Comparison of ENCODE assay signal across 31 cellular contexts in genomic region chr10:70266056-70266455, GRCh38. TPM values are rescaled to one million over a fixed set of nuclear protein-coding genes. Genes with fewer than 3 reads are reported as not detected.
"Had no signal": no experiment of that assay in that cellular context is flagged by ENCODE, and none has a peak within 500 bp of the region (broad histone marks: within the 10 kb centered on the region; RNA-seq: fewer than 3 reads in every experiment).

No MANE protein-coding gene starts in this region.

- H3K4me3 ChIP-seq: esophagus squamous epithelium, gastroesophageal sphincter had no signal

- H3K27ac ChIP-seq: brain microvascular endothelial cell, esophagus squamous epithelium, gastroesophageal sphincter had no signal

- H3K4me3 Mint-ChIP-seq: activated CD4-positive, alpha-beta memory T cell treated with anti-CD3 and anti-CD28 coated beads, Interleukin-2, amount 10 ng/mL, durations not matched to agents 7 days and 5 days; activated CD4-positive, alpha-beta T cell treated with anti-CD3 and anti-CD28 coated beads, Interleukin-2, amount 10 ng/mL, durations not matched to agents 7 days and 5 days; activated naive CD8-positive, alpha-beta T cell; activated T-helper 1 cell treated with anti-CD3 and anti-CD28 coated beads, Interleukin-12 subunit alpha, Interleukin-12 subunit beta, Interleukin-2, Interleukin-4 antibody, amounts not matched to agents 30 ng/mL and 10 ng/mL and 1 ng/mL, durations not matched to agents 14 hours and 24 hours and 36 hours had no signal

- H3K9me3 ChIP-seq: esophagus squamous epithelium, gastroesophageal sphincter had no signal

- DNase-seq: activated CD4-positive, alpha-beta memory T cell treated with anti-CD3 and anti-CD28 coated beads, Interleukin-2, amount 10 ng/mL, durations not matched to agents 7 days and 5 days; activated CD4-positive, alpha-beta T cell treated with anti-CD3 and anti-CD28 coated beads for 4 hours; activated CD4-positive, alpha-beta T cell treated with anti-CD3 and anti-CD28 coated beads, Interleukin-2, amount 10 ng/mL, durations not matched to agents 7 days and 5 days; activated CD4-positive, alpha-beta T cell treated with anti-CD3 and anti-CD28 coated beads, Interleukin-2, amount 50 U/mL, for 4 hours; activated CD4-positive, CD25-positive, alpha-beta regulatory T cell; activated CD4-positive, CD25-positive, alpha-beta regulatory T cell treated with anti-CD3 and anti-CD28 coated beads, Interleukin-2, amount 50 U/mL, for 72 hours; activated CD8-positive, alpha-beta memory T cell treated with anti-CD3 and anti-CD28 coated beads, Interleukin-2, amount 50 U/mL, for 4 hours; activated effector memory CD4-positive, alpha-beta T cell treated with anti-CD3 and anti-CD28 coated beads, Interleukin-2, amount 50 U/mL, for 16 hours; activated naive CD4-positive, alpha-beta T cell treated with anti-CD3 and anti-CD28 coated beads, Interleukin-2, amount 50 U/mL, for 16 hours; activated T-cell treated with anti-CD3 and anti-CD28 coated beads, Interleukin-2, amount 50 U/mL, for 1 hour; activated T-cell treated with anti-CD3 and anti-CD28 coated beads, Interleukin-2, amount 50 U/mL, for 48 hours; amniotic stem cell; anterior cingulate cortex; brain microvascular endothelial cell; caudate nucleus; effector CD8-positive, alpha-beta T cell; esophagus squamous epithelium; foreskin melanocyte; T-helper 2 cell had no signal

- H3K27me3 ChIP-seq: brain microvascular endothelial cell had no signal

- H3K36me3 ChIP-seq: brain microvascular endothelial cell, esophagus squamous epithelium, gastroesophageal sphincter had no signal

- ATAC-seq: gastroesophageal sphincter had no signal

- H3K27ac Mint-ChIP-seq: activated CD4-positive, alpha-beta memory T cell treated with anti-CD3 and anti-CD28 coated beads, Interleukin-2, amount 10 ng/mL, durations not matched to agents 7 days and 5 days; activated CD4-positive, alpha-beta T cell treated with anti-CD3 and anti-CD28 coated beads, Interleukin-2, amount 10 ng/mL, durations not matched to agents 7 days and 5 days; activated naive CD8-positive, alpha-beta T cell; activated T-helper 2 cell treated with anti-CD3 and anti-CD28 coated beads, Interferon-gamma antibody, Interleukin-2, Interleukin-4, amounts not matched to agents 10 μg/mL and 5 μg/mL and 100 μg/mL, durations not matched to agents 14 hours and 24 hours and 36 hours had no signal

- H3K4me1 ChIP-seq: gastroesophageal sphincter had no signal

RNA-seq across cellular contexts. Expression of gene NPFFR1, which starts 17.7 kb away (rescaled TPM):
- total RNA-seq: activated CD4-positive, alpha-beta memory T cell treated with anti-CD3 and anti-CD28 coated beads, Interleukin-2, amount 10 ng/mL, durations not matched to agents 7 days and 5 days; activated CD4-positive, alpha-beta T cell treated with anti-CD3 and anti-CD28 coated beads, Interleukin-2, amount 10 ng/mL, durations not matched to agents 7 days and 5 days; activated T-helper 1 cell treated with anti-CD3 and anti-CD28 coated beads, Interleukin-12 subunit alpha, Interleukin-12 subunit beta, Interleukin-2, Interleukin-4 antibody, amounts not matched to agents 30 ng/mL and 10 ng/mL and 1 ng/mL, durations not matched to agents 14 hours and 24 hours and 36 hours; activated T-helper 2 cell treated with anti-CD3 and anti-CD28 coated beads, Interferon-gamma antibody, Interleukin-2, Interleukin-4, amounts not matched to agents 10 μg/mL and 5 μg/mL and 100 μg/mL, durations not matched to agents 14 hours and 24 hours and 36 hours; astrocyte; chondrocyte; dermis microvascular lymphatic vessel endothelial cell; endothelial cell of umbilical vein; fibroblast of lung; fibroblast of villous mesenchyme; glomerular endothelial cell; T-helper 1 cell treated with Interleukin-12 subunit alpha and Interleukin-12 subunit beta and Interleukin-4 antibody, amounts not matched to agents 30 ng/mL and 1 ng/mL, for 36 hours had no signal
- polyA plus RNA-seq: endothelial cell of umbilical vein, fibroblast of lung had no signal
